Comparison of ENCODE assay signal across 7 cellular contexts in genomic region chrX:139559383-139560042, GRCh38. TPM values are rescaled to one million over a fixed set of nuclear protein-coding genes. Genes with fewer than 3 reads are reported as not detected.
DNase-seq lines count a peak whose midpoint lies in the region; ATAC-seq and TF ChIP-seq lines count a peak whose summit lies in the region.

No MANE protein-coding gene starts in this region.

- ATAC-seq in GM19452 (IDR thresholded peaks at IDR 0.05; ENCODE audit: unreplicated experiment) (peak; percentile 77), HG03558 (IDR thresholded peaks at IDR 0.05; ENCODE audit: extremely low read depth, unreplicated experiment) (peak; percentile 91), Panc1 (peak; percentile 89)

- CTCF ChIA-PET in Panc1 (lab: Charles Lee) = no interaction called here

- intact Hi-C loops in Panc1 (cut with micrococcal nuclease; ENCODE audit: unreplicated experiment) = loop anchor here (5.0 to 10.0 kb wide), 2 partner anchors 355 to 782 kb away; no protein-coding TSS in a partner anchor

- in situ Hi-C loops in Panc1 (cut with HindIII; ENCODE audit: low pct_unique_long_range_greater_than_20kb, low sequenced_read_pairs) = no loop called here

- no peaks in the 10 kb centered on the region for H3K36me3 ChIP-seq in Panc1 (ENCODE audit: control insufficient read depth, insufficient read depth, low read length)

- H3K27ac ChIP-seq in Panc1 (ENCODE audit: low read length) = no peak overlapping the region

- peak; percentile 33 for DNase-seq in GDM1 (lab: John Stamatoyannopoulos, UW)
- peak; percentile 46 for DNase-seq in Panc1 (ENCODE audit: low read depth, low spot score)
- DNase-seq in fibroblast of the aortic adventitia (ENCODE audit: low read depth) = peak; percentile 79
- peak; percentile 16 for DNase-seq in putamen (ENCODE audit: low spot score)
- DNase-seq in NCI-H128 (lab: John Stamatoyannopoulos, UW; ENCODE audit: unreplicated experiment) = no peak

- H3K4me1 ChIP-seq in Panc1 (ENCODE audit: control insufficient read depth, insufficient read depth, low read length) = no peaks in the 10 kb centered on the region

- POLR2A ChIA-PET in Panc1 (lab: Charles Lee) = no interaction called here

- BruUV-seq in Panc1 (replicated peaks; lab: Mats Ljungman, UMichigan) = no TSS peak

- TF ChIP-seq CTCF in Panc1 (IDR thresholded peaks at IDR 0.05) (peak; percentile 68), fibroblast of the aortic adventitia (IDR thresholded peaks at IDR 0.05; ENCODE audit: insufficient read depth, low read length) (peak; percentile 63)

- no peaks in the 10 kb centered on the region; the same call in 1 of the 2 replicates for H3K27me3 ChIP-seq in Panc1 (ENCODE audit: control insufficient read depth, insufficient read depth, low read length)

- no peaks in the 10 kb centered on the region for H3K9me3 ChIP-seq in Panc1 (ENCODE audit: control insufficient read depth, insufficient read depth, low read depth, low read length)

- no peak overlapping the region for H3K4me3 ChIP-seq in Panc1 (ENCODE audit: low read depth in 2 of 2, low read length in 2 of 2)
- H3K4me3 ChIP-seq in fibroblast of the aortic adventitia (ENCODE audit: low read depth, low read length) = no peak overlapping the region

RNA-seq across cellular contexts. Expression of gene F9, which starts 29.0 kb away (rescaled TPM):
- total RNA-seq in Panc1 (2021; ENCODE audit: unreplicated experiment) (0.08 TPM), fibroblast of the aortic adventitia (ENCODE audit: low replicate concordance) (not detected in 2 replicates)
- not detected for polyA plus RNA-seq in Panc1 (2012; ENCODE audit: insufficient read length)
